ENCODE assay signal across 16 cellular contexts in genomic region chr9:133467101-133467500, GRCh38. TPM values are rescaled to one million over a fixed set of nuclear protein-coding genes. Genes with fewer than 3 reads are reported as not detected.
DNase-seq lines count a peak whose midpoint lies in the region; ATAC-seq and TF ChIP-seq lines count a peak whose summit lies in the region.
"Had no signal": no experiment of that assay in that cellular context is flagged by ENCODE, and none has a peak within 500 bp of the region (broad histone marks: within the 10 kb centered on the region; RNA-seq: fewer than 3 reads in every experiment).

No MANE protein-coding gene starts in this region.

- H3K27me3 ChIP-seq in BE2C (no peaks in the 10 kb centered on the region), GM23338 (ENCODE audit: insufficient read depth) (no peaks in the 10 kb centered on the region)

- no peaks in the 10 kb centered on the region for H3K9me2 ChIP-seq in GM23338 (ENCODE audit: insufficient read depth)

- CTCF ChIA-PET in WTC11 (lab: Charles Lee) = interaction anchor here (0.8 to 1.2 kb wide), 2 partner anchors 19 to 279 kb away, joined by 3 read pairs; no protein-coding TSS in a partner anchor
- CTCF ChIA-PET in activated CD8-positive, alpha-beta T cell treated with anti-CD3 and anti-CD28 coated beads for 36 hours (lab: Charles Lee) = no interaction called here

- ATAC-seq in GM23338 (peak; percentile 17), WTC11 (peak; percentile 10), GM19452 (IDR thresholded peaks at IDR 0.05; ENCODE audit: unreplicated experiment) (no peak)
- ATAC-seq in activated CD8-positive, alpha-beta T cell treated with anti-CD3 and anti-CD28 coated beads for 36 hours = no peak
- ATAC-seq: HCT116 had no signal

- no peak for DNase-seq in BE2C
- DNase-seq in GM23338 (ENCODE audit: low spot score) = peak; percentile 62
- DNase-seq in WTC11 (ENCODE audit: low spot score) = peak; percentile 40
- peak; percentile 38 for DNase-seq in nephron progenitor cell
- DNase-seq in activated CD8-positive, alpha-beta T cell treated with anti-CD3 and anti-CD28 coated beads for 36 hours = no peak
- DNase-seq in stimulated activated CD4-positive, alpha-beta T cell treated with anti-CD3 and anti-CD28 coated beads, Interleukin-12 subunit alpha, Interleukin-12 subunit beta, amount 100 ng/mL, for 4 hours = no peak
- DNase-seq: CD4-positive, alpha-beta T cell; KBM-7; NCI-H1105; NCI-H1694 treated with DMSO at 0.1 percent for 48 hours; NCI-H2227 treated with DMSO at 0.1 percent for 48 hours; NCI-H524; PC-9 had no signal

- H3K36me3 ChIP-seq in BE2C (peaks cover 4% of the 10 kb centered on the region; the same call in 1 of the 2 replicates), GM23338 (ENCODE audit: insufficient read depth) (no peaks in the 10 kb centered on the region)

- peaks cover 10% of the 10 kb centered on the region; the same call in 2 of the 3 replicates for H3K36me3 Mint-ChIP-seq in GM23338 (ENCODE audit: low read depth)
- peaks cover 4% of the 10 kb centered on the region; the same call in 1 of the 2 replicates for H3K36me3 Mint-ChIP-seq in WTC11
- H3K36me3 Mint-ChIP-seq in nephron progenitor cell (ENCODE audit: low read depth) = peaks cover 4% of the 10 kb centered on the region
- H3K36me3 Mint-ChIP-seq in activated CD8-positive, alpha-beta T cell treated with anti-CD3 and anti-CD28 coated beads for 36 hours (ENCODE audit: low read depth) = peaks cover 2% of the 10 kb centered on the region

- H3K4me2 ChIP-seq in GM23338 = no peak overlapping the region
- H3K4me2 ChIP-seq: PC-9 had no signal

- TF ChIP-seq CTCF in BE2C (IDR thresholded peaks at IDR 0.05; ENCODE audit: low read depth, low read length) = peak; percentile 44; the same call in 1 of the 2 replicates
- peak; percentile 29 to 54; a peak in 3 of 4 replicates for TF ChIP-seq CTCF in GM23338 (conservative IDR thresholded peaks at IDR 0.05; ENCODE audit: low read depth in 2 of 2)
- no peak for TF ChIP-seq CTCF in WTC11 (IDR thresholded peaks at IDR 0.05)
- TF ChIP-seq CTCF in nephron progenitor cell (IDR thresholded peaks at IDR 0.05) = no peak
- TF ChIP-seq CTCF in activated CD8-positive, alpha-beta T cell treated with anti-CD3 and anti-CD28 coated beads for 36 hours (IDR thresholded peaks at IDR 0.05) = no peak

- H3K4me3 Mint-ChIP-seq in GM23338 (no peak overlapping the region), WTC11 (no peak overlapping the region), nephron progenitor cell (no peak overlapping the region)
- no peak overlapping the region for H3K4me3 Mint-ChIP-seq in activated CD8-positive, alpha-beta T cell treated with anti-CD3 and anti-CD28 coated beads for 36 hours
- H3K4me3 Mint-ChIP-seq: CD4-positive, alpha-beta T cell had no signal

- no peak overlapping the region for H3K27ac ChIP-seq in GM23338 (ENCODE audit: low read depth)
- H3K27ac ChIP-seq: PC-9 had no signal

- H3K4me1 ChIP-seq in BE2C = no peaks in the 10 kb centered on the region
- no peaks in the 10 kb centered on the region for H3K4me1 ChIP-seq in GM23338 (ENCODE audit: insufficient read depth)

- H3F3A ChIP-seq in GM23338 (replicated peaks; ENCODE audit: low read depth) = peaks cover 12% of the 10 kb centered on the region

- H3K27me3 Mint-ChIP-seq in GM23338 (ENCODE audit: insufficient read depth, low read depth, poor library complexity) = peaks cover 11% of the 10 kb centered on the region
- H3K27me3 Mint-ChIP-seq in WTC11 (ENCODE audit: low read depth) = no peaks in the 10 kb centered on the region
- peaks cover 3% of the 10 kb centered on the region for H3K27me3 Mint-ChIP-seq in nephron progenitor cell (ENCODE audit: low read depth, poor library complexity)
- no peaks in the 10 kb centered on the region for H3K27me3 Mint-ChIP-seq in activated CD8-positive, alpha-beta T cell treated with anti-CD3 and anti-CD28 coated beads for 36 hours
- H3K27me3 Mint-ChIP-seq: CD4-positive, alpha-beta T cell had no signal

- H2AFZ ChIP-seq in GM23338 = no peak overlapping the region
- H2AFZ ChIP-seq: PC-9 had no signal

- no peaks in the 10 kb centered on the region for H3K9me3 ChIP-seq in BE2C

- POLR2A ChIA-PET in WTC11 (lab: Charles Lee) = no interaction called here
- POLR2A ChIA-PET in activated CD8-positive, alpha-beta T cell treated with anti-CD3 and anti-CD28 coated beads for 36 hours (lab: Charles Lee) = interaction anchor here (0.8 kb wide), 1 partner anchor 8 kb away, joined by 3 read pairs; no protein-coding TSS in a partner anchor

- H3K27ac Mint-ChIP-seq in GM23338 = no peak overlapping the region
- no peak overlapping the region for H3K27ac Mint-ChIP-seq in WTC11
- no peak overlapping the region for H3K27ac Mint-ChIP-seq in nephron progenitor cell
- H3K27ac Mint-ChIP-seq in activated CD8-positive, alpha-beta T cell treated with anti-CD3 and anti-CD28 coated beads for 36 hours = no peak overlapping the region
- H3K27ac Mint-ChIP-seq: CD4-positive, alpha-beta T cell had no signal

- H3K4me1 Mint-ChIP-seq in GM23338 = peaks cover 7% of the 10 kb centered on the region; the same call in 1 of the 3 replicates
- H3K4me1 Mint-ChIP-seq in WTC11 = peaks cover 8% of the 10 kb centered on the region; the same call in 1 of the 2 replicates
- H3K4me1 Mint-ChIP-seq in nephron progenitor cell = peaks cover 22% of the 10 kb centered on the region
- H3K4me1 Mint-ChIP-seq in activated CD8-positive, alpha-beta T cell treated with anti-CD3 and anti-CD28 coated beads for 36 hours (ENCODE audit: low read depth) = no peaks in the 10 kb centered on the region

- intact Hi-C loops in activated CD8-positive, alpha-beta T cell treated with anti-CD3 and anti-CD28 coated beads for 36 hours (cut with micrococcal nuclease) = no loop called here

- no peaks in the 10 kb centered on the region for H3K9me3 Mint-ChIP-seq in GM23338
- no peaks in the 10 kb centered on the region for H3K9me3 Mint-ChIP-seq in WTC11
- H3K9me3 Mint-ChIP-seq in nephron progenitor cell = no peaks in the 10 kb centered on the region
- H3K9me3 Mint-ChIP-seq in activated CD8-positive, alpha-beta T cell treated with anti-CD3 and anti-CD28 coated beads for 36 hours = no peaks in the 10 kb centered on the region
- H3K9me3 Mint-ChIP-seq: CD4-positive, alpha-beta T cell had no signal

- peaks cover 11% of the 10 kb centered on the region; the same call in 1 of the 2 replicates for H4K20me1 ChIP-seq in GM23338 (replicated peaks; ENCODE audit: insufficient read depth)

- H3K79me2 ChIP-seq in GM23338 (replicated peaks; ENCODE audit: insufficient read depth) = peaks cover 1% of the 10 kb centered on the region; the same call in 1 of the 2 replicates

- H3K4me3 ChIP-seq in BE2C (ENCODE audit: low read depth, low read length) (no peak overlapping the region), GM23338 (no peak overlapping the region)
- H3K4me3 ChIP-seq: PC-9 had no signal

TF ChIP-seq in GM23338, 12 proteins besides CTCF, POLR2A, EP300 and RAD21:
- TF ChIP-seq EZH2 (IDR thresholded peaks at IDR 0.05; ENCODE audit: low read depth, unreplicated experiment) (no peak), POLR2AphosphoS5 (IDR thresholded peaks at IDR 0.05; ENCODE audit: low read depth) (no peak)

TF ChIP-seq in WTC11, 78 proteins besides CTCF, POLR2A, EP300 and RAD21 (continues in another document):
- no peak for TF ChIP-seq ERG (CRISPR knock-in tag; IDR thresholded peaks at IDR 0.05)
- no peak for TF ChIP-seq ZNF232 (CRISPR knock-in tag; IDR thresholded peaks at IDR 0.05)
- TF ChIP-seq FOXK1 (CRISPR knock-in tag; IDR thresholded peaks at IDR 0.05) = no peak

RNA-seq across cellular contexts. Expression of gene CACFD1, which starts 7.3 kb away (rescaled TPM):
- polyA plus RNA-seq in BE2C (2012; ENCODE audit: insufficient read depth, insufficient read length, low read depth) = 29.3 TPM
- 12.0 and 18.2 TPM in 2 replicates for total RNA-seq in GM23338 (2014; rRNA removed; shearing (Covaris generic))
- 4.5 and 5.8 TPM in 2 replicates for polyA plus RNA-seq in GM23338 (2016; fragmentation: Nextera tagmentation; extraction: Ambion mirVana)
- total RNA-seq in WTC11 (2021) = 22.5 to 38.7 TPM (median 29.5 TPM) in 3 replicates
- 1 to 10 TPM; 1.3 to 1.4 TPM for total RNA-seq in activated CD8-positive, alpha-beta T cell treated with anti-CD3 and anti-CD28 coated beads for 36 hours

RNA-seq across cellular contexts. Expression of gene SLC2A6, which starts 11.8 kb away (rescaled TPM):
- 33.4 TPM for polyA plus RNA-seq in BE2C (2012; ENCODE audit: insufficient read depth, insufficient read length, low read depth)
- 30.9 and 39.3 TPM in 2 replicates for total RNA-seq in GM23338 (2014; rRNA removed; shearing (Covaris generic))
- polyA plus RNA-seq in GM23338 (2016; fragmentation: Nextera tagmentation; extraction: Ambion mirVana) = 17.5 and 17.6 TPM in 2 replicates
- total RNA-seq in WTC11 (2021) = 13.4 to 16.6 TPM (median 14.2 TPM) in 3 replicates
- total RNA-seq in activated CD8-positive, alpha-beta T cell treated with anti-CD3 and anti-CD28 coated beads for 36 hours = 1 to 10 TPM; 5.4 to 6.7 TPM

RNA-seq across cellular contexts. Expression of gene ADAMTS13, which starts 44.9 kb away (rescaled TPM):
- 6.1 TPM for polyA plus RNA-seq in BE2C (2012; ENCODE audit: insufficient read depth, insufficient read length, low read depth)
- total RNA-seq in GM23338 (2014; rRNA removed; shearing (Covaris generic)) = 3.1 and 6.0 TPM in 2 replicates
- polyA plus RNA-seq in GM23338 (2016; fragmentation: Nextera tagmentation; extraction: Ambion mirVana) = 4.4 and 6.0 TPM in 2 replicates
- 12.0 to 16.4 TPM (median 15.9 TPM) in 3 replicates for total RNA-seq in WTC11 (2021)
- 1 to 10 TPM; 2.5 to 2.9 TPM for total RNA-seq in activated CD8-positive, alpha-beta T cell treated with anti-CD3 and anti-CD28 coated beads for 36 hours

RNA-seq across cellular contexts. Expression of gene REXO4, which starts 49.3 kb away (rescaled TPM):
- 63.9 TPM for polyA plus RNA-seq in BE2C (2012; ENCODE audit: insufficient read depth, insufficient read length, low read depth)
- total RNA-seq in GM23338 (2014; rRNA removed; shearing (Covaris generic)) = 34.3 and 36.3 TPM in 2 replicates
- 31.1 and 38.1 TPM in 2 replicates for polyA plus RNA-seq in GM23338 (2016; fragmentation: Nextera tagmentation; extraction: Ambion mirVana)
- total RNA-seq in WTC11 (2021) = 33.0 to 38.6 TPM (median 36.3 TPM) in 3 replicates
- total RNA-seq in activated CD8-positive, alpha-beta T cell treated with anti-CD3 and anti-CD28 coated beads for 36 hours = 10 to 100 TPM; 35.3 to 36.7 TPM

RNA-seq across cellular contexts. Expression of gene MYMK, which starts 57.7 kb away (rescaled TPM):
- not detected for polyA plus RNA-seq in BE2C (2012; ENCODE audit: insufficient read depth, insufficient read length, low read depth)
- not detected in 2 replicates for total RNA-seq in GM23338 (2014; rRNA removed; shearing (Covaris generic))
- 0.54 TPM in 1 of 2 replicates, not detected in the other for polyA plus RNA-seq in GM23338 (2016; fragmentation: Nextera tagmentation; extraction: Ambion mirVana)
- 0.34 TPM in 1 of 3 replicates, not detected in the others for total RNA-seq in WTC11 (2021)
- total RNA-seq in activated CD8-positive, alpha-beta T cell treated with anti-CD3 and anti-CD28 coated beads for 36 hours = not detected
- total RNA-seq: CD4-positive, alpha-beta T cell; PC-9 had no signal
- polyA plus RNA-seq: BJ had no signal

Comparison
In these comparisons a context has a peak if more than half of its experiments do, and no peak if none do; other contexts are left out.
1. DNase-seq: peak in GM23338 (single experiment), WTC11 (single experiment) and nephron progenitor cell (single experiment); none in BE2C (single experiment), activated CD8-positive, alpha-beta T cell treated with anti-CD3 and anti-CD28 coated beads for 36 hours (single experiment) and stimulated activated CD4-positive, alpha-beta T cell treated with anti-CD3 and anti-CD28 coated beads, Interleukin-12 subunit alpha, Interleukin-12 subunit beta, amount 100 ng/mL, for 4 hours (single experiment).
2. CTCF ChIP-seq: peak in BE2C (single experiment) and GM23338 (2 of 2); none in WTC11 (single experiment), nephron progenitor cell (single experiment) and activated CD8-positive, alpha-beta T cell treated with anti-CD3 and anti-CD28 coated beads for 36 hours (single experiment).
3. ATAC-seq: peak in GM23338 (single experiment) and WTC11 (single experiment); none in activated CD8-positive, alpha-beta T cell treated with anti-CD3 and anti-CD28 coated beads for 36 hours (single experiment) and GM19452 (single experiment).